ENCODE assay signal across 29 cellular contexts in the genomic region with DNA sequence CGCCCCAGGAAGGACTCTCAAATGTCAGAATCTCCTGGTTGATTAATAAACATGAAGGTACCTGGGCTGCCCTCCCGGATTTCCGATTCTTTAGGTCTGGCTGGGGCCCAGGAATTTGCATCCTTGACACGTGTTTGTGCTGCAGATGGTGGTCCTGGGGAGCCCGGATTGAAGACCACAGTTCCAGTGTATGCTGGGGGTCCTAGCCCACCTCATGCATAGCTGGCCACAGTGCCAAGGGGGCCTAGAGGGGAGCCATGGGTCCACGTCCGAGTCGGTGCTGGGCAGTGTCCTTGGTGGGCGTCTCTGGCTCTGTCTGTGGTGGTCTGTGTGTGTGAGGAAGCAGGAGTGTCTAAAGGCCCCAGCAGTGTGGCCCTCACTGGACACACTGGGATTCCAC. TPM values are rescaled to one million over a fixed set of nuclear protein-coding genes. Genes with fewer than 3 reads are reported as not detected.
A peak's percentile ranks its signal among the peaks of the same experiment; 100 is the strongest.
DNase-seq lines count a peak whose midpoint lies in the region; ATAC-seq and TF ChIP-seq lines count a peak whose summit lies in the region.
"Had no signal": no experiment of that assay in that cellular context is flagged by ENCODE, and none has a peak within 500 bp of the region (broad histone marks: within the 10 kb centered on the region; RNA-seq: fewer than 3 reads in every experiment).

No MANE protein-coding gene starts in this region.

- H3K9me3 ChIP-seq in right atrium auricular region (no peaks in the 10 kb centered on the region), sigmoid colon (no peaks in the 10 kb centered on the region)
- H3K9me3 ChIP-seq: left ventricle myocardium inferior, SJCRH30, upper lobe of left lung had no signal

- peak overlapping the region; percentile 96 for H3K27ac Mint-ChIP-seq in glutamatergic neuron (ENCODE audit: unreplicated experiment)
- no peak overlapping the region for H3K27ac Mint-ChIP-seq in activated T-helper 2 cell treated with anti-CD3 and anti-CD28 coated beads, Interferon-gamma antibody, Interleukin-2, Interleukin-4, amounts not matched to agents 10 μg/mL and 5 μg/mL and 100 μg/mL, durations not matched to agents 14 hours and 24 hours and 36 hours
- H3K27ac Mint-ChIP-seq: activated B cell treated with CpG ODN at 0.5 μM for 24 hours; activated CD8-positive, alpha-beta memory T cell treated with anti-CD3 and anti-CD28 coated beads, Interleukin-2, amount 10 ng/mL, durations not matched to agents 7 days and 5 days; dendritic cell treated with granulocyte-macrophage colony-stimulating factor and Interleukin-4, amounts not matched to agents 40 ng/mL and 50 ng/mL, for 4 days had no signal

- H3K4me1 Mint-ChIP-seq in glutamatergic neuron (ENCODE audit: low read depth, unreplicated experiment), result peaks cover 26% of the 10 kb centered on the region
- H3K4me1 Mint-ChIP-seq in activated T-helper 2 cell treated with anti-CD3 and anti-CD28 coated beads, Interferon-gamma antibody, Interleukin-2, Interleukin-4, amounts not matched to agents 10 μg/mL and 5 μg/mL and 100 μg/mL, durations not matched to agents 14 hours and 24 hours and 36 hours (ENCODE audit: low read depth), result no peaks in the 10 kb centered on the region

- TF ChIP-seq EP300 in sigmoid colon (IDR thresholded peaks at IDR 0.05), result no peak

- intact Hi-C loops in Right ventricle myocardium superior (cut with DNase I) (no loop called here), sigmoid colon (cut with DNase I) (loop anchor here (2.0 kb wide), 1 partner anchor 63 kb away; no protein-coding TSS in a partner anchor)
- intact Hi-C loops in activated T-helper 2 cell treated with anti-CD3 and anti-CD28 coated beads, Interferon-gamma antibody, Interleukin-2, Interleukin-4, amounts not matched to agents 10 μg/mL and 5 μg/mL and 100 μg/mL, durations not matched to agents 14 hours and 24 hours and 36 hours (cut with micrococcal nuclease), result no loop called here

- 84 to 85% methylated on average over 9 of the region's 9 CpGs for WGBS in sigmoid colon, 2 donors

- no peaks in the 10 kb centered on the region for H3K36me3 ChIP-seq in right atrium auricular region
- H3K36me3 ChIP-seq in sigmoid colon, result no peaks in the 10 kb centered on the region
- H3K36me3 ChIP-seq: left ventricle myocardium inferior, upper lobe of left lung had no signal

- H3K4me1 ChIP-seq in right atrium auricular region (peaks cover 0 to 22% of the 10 kb centered on the region in 2 donors), sigmoid colon (peaks cover 0 to 74% (median 64%) of the 10 kb centered on the region in 4 donors)

- no peak for TF ChIP-seq CTCF in right atrium auricular region (IDR thresholded peaks at IDR 0.05)
- no peak for TF ChIP-seq CTCF in glutamatergic neuron (IDR thresholded peaks at IDR 0.05; ENCODE audit: partially characterized antibody, unreplicated experiment)
- no peak for TF ChIP-seq CTCF in sigmoid colon (IDR thresholded peaks at IDR 0.05)

- DNase-seq in right atrium auricular region (ENCODE audit: low spot score) (no peak), Right ventricle myocardium superior (no peak), glutamatergic neuron (no peak), sigmoid colon (peak; percentile 75), NCI-H1417 (lab: John Stamatoyannopoulos, UW) (no peak)
- DNase-seq in stimulated activated naive CD4-positive, alpha-beta T cell (lab: John Stamatoyannopoulos, UW), result no peak
- DNase-seq in activated T-helper 2 cell treated with anti-CD3 and anti-CD28 coated beads, Interferon-gamma antibody, Interleukin-2, Interleukin-4, amounts not matched to agents 10 μg/mL and 5 μg/mL and 100 μg/mL, durations not matched to agents 14 hours and 24 hours and 36 hours (ENCODE audit: low spot score), result no peak
- DNase-seq: activated B cell treated with CpG ODN at 0.5 μM for 24 hours; activated CD8-positive, alpha-beta memory T cell treated with anti-CD3 and anti-CD28 coated beads, Interleukin-2, amount 10 ng/mL, durations not matched to agents 7 days and 5 days; activated naive CD4-positive, alpha-beta T cell treated with Interleukin-2 at 50 U/mL for 16 hours; activated T-cell treated with anti-CD3 and anti-CD28 coated beads, Interleukin-2, amount 50 U/mL, for 48 hours; Calu3; DMS79 treated with DMSO at 0.1 percent for 48 hours; GM23248; HFFc6; left ventricle myocardium inferior; mesendoderm; MV-4-11; NCI-H1694; NCI-H524 treated with DMSO at 0.1 percent for 48 hours; NK-92 treated with Interleukin-12 subunit alpha and Interleukin-12 subunit beta, amount 100 ng/mL, for 24 hours; occipital lobe; SJCRH30; small intestine; stimulated activated CD8-positive, alpha-beta memory T cell treated with anti-CD3 and anti-CD28 coated beads, Interleukin-4, amount 100 ng/mL, for 48 hours; upper lobe of left lung had no signal

- H3K27ac ChIP-seq in right atrium auricular region (peak overlapping the region; percentile 16), sigmoid colon (peak overlapping the region; percentile 94 to 99 (median 97))
- H3K27ac ChIP-seq: GM23248, left ventricle myocardium inferior, SJCRH30, upper lobe of left lung had no signal

- ATAC-seq in Right ventricle myocardium superior (ENCODE audit: poor library complexity) (no peak), GM21786 (IDR thresholded peaks at IDR 0.05; ENCODE audit: unreplicated experiment) (no peak)
- ATAC-seq: activated CD8-positive, alpha-beta memory T cell treated with anti-CD3 and anti-CD28 coated beads, Interleukin-2, amount 10 ng/mL, durations not matched to agents 7 days and 5 days; HepG2 had no signal

- no peak for TF ChIP-seq POLR2A in sigmoid colon (IDR thresholded peaks at IDR 0.05)

- H3K4me3 ChIP-seq in right atrium auricular region (no peak overlapping the region), sigmoid colon (peak overlapping the region in 1 of 4 donors; percentile 13)
- H3K4me3 ChIP-seq: GM23248, left ventricle myocardium inferior, SJCRH30, upper lobe of left lung had no signal

- no peaks in the 10 kb centered on the region for H3K36me3 Mint-ChIP-seq in glutamatergic neuron (ENCODE audit: unreplicated experiment)
- no peaks in the 10 kb centered on the region for H3K36me3 Mint-ChIP-seq in activated T-helper 2 cell treated with anti-CD3 and anti-CD28 coated beads, Interferon-gamma antibody, Interleukin-2, Interleukin-4, amounts not matched to agents 10 μg/mL and 5 μg/mL and 100 μg/mL, durations not matched to agents 14 hours and 24 hours and 36 hours (ENCODE audit: low read depth)
- H3K36me3 Mint-ChIP-seq: activated CD8-positive, alpha-beta memory T cell treated with anti-CD3 and anti-CD28 coated beads, Interleukin-2, amount 10 ng/mL, durations not matched to agents 7 days and 5 days had no signal

- H3K27me3 ChIP-seq in right atrium auricular region (no peaks in the 10 kb centered on the region), sigmoid colon (no peaks in the 10 kb centered on the region)
- H3K27me3 ChIP-seq: SJCRH30 had no signal

- H3K27me3 Mint-ChIP-seq in glutamatergic neuron (ENCODE audit: unreplicated experiment), result peaks cover 17% of the 10 kb centered on the region
- H3K27me3 Mint-ChIP-seq in activated T-helper 2 cell treated with anti-CD3 and anti-CD28 coated beads, Interferon-gamma antibody, Interleukin-2, Interleukin-4, amounts not matched to agents 10 μg/mL and 5 μg/mL and 100 μg/mL, durations not matched to agents 14 hours and 24 hours and 36 hours (ENCODE audit: low read depth), result peaks cover 19% of the 10 kb centered on the region

- peaks cover 12% of the 10 kb centered on the region for H3K9me3 Mint-ChIP-seq in glutamatergic neuron (ENCODE audit: unreplicated experiment)
- no peaks in the 10 kb centered on the region for H3K9me3 Mint-ChIP-seq in activated T-helper 2 cell treated with anti-CD3 and anti-CD28 coated beads, Interferon-gamma antibody, Interleukin-2, Interleukin-4, amounts not matched to agents 10 μg/mL and 5 μg/mL and 100 μg/mL, durations not matched to agents 14 hours and 24 hours and 36 hours
- H3K9me3 Mint-ChIP-seq: activated B cell treated with CpG ODN at 0.5 μM for 24 hours; dendritic cell treated with granulocyte-macrophage colony-stimulating factor and Interleukin-4, amounts not matched to agents 40 ng/mL and 50 ng/mL, for 4 days; HFFc6 had no signal

- peak overlapping the region; percentile 93 for H3K4me3 Mint-ChIP-seq in glutamatergic neuron (ENCODE audit: unreplicated experiment)
- no peak overlapping the region for H3K4me3 Mint-ChIP-seq in activated T-helper 2 cell treated with anti-CD3 and anti-CD28 coated beads, Interferon-gamma antibody, Interleukin-2, Interleukin-4, amounts not matched to agents 10 μg/mL and 5 μg/mL and 100 μg/mL, durations not matched to agents 14 hours and 24 hours and 36 hours (ENCODE audit: low read depth)
- H3K4me3 Mint-ChIP-seq: activated B cell treated with CpG ODN at 0.5 μM for 24 hours; activated CD8-positive, alpha-beta memory T cell treated with anti-CD3 and anti-CD28 coated beads, Interleukin-2, amount 10 ng/mL, durations not matched to agents 7 days and 5 days; dendritic cell treated with granulocyte-macrophage colony-stimulating factor and Interleukin-4, amounts not matched to agents 40 ng/mL and 50 ng/mL, for 4 days had no signal

RNA-seq across cellular contexts. Expression of a gene that starts 3.2 kb away (rescaled TPM):
- total RNA-seq in right atrium auricular region (10 to 100 TPM in 1 of 2 donors, 1 to 10 TPM in 1; 4.5 to 26.1 TPM), Right ventricle myocardium superior (5.0 TPM), glutamatergic neuron (ENCODE audit: unreplicated experiment) (312 TPM), sigmoid colon (100 to 1,000 TPM in 1 of 4 donors, 10 to 100 TPM in 3; 78.5 to 133 (median 96.9) TPM)
- polyA plus RNA-seq in sigmoid colon, result 1 to 10 TPM in 2 of 3 donors, under 1 TPM in 1; 0.69 to 8.9 (median 4.2) TPM
- 23.5 and 27.9 TPM in 2 replicates for total RNA-seq in activated T-helper 2 cell treated with anti-CD3 and anti-CD28 coated beads, Interferon-gamma antibody, Interleukin-2, Interleukin-4, amounts not matched to agents 10 μg/mL and 5 μg/mL and 100 μg/mL, durations not matched to agents 14 hours and 24 hours and 36 hours
